9 cellular contexts compared by ENCODE assay signal in the genomic region with DNA sequence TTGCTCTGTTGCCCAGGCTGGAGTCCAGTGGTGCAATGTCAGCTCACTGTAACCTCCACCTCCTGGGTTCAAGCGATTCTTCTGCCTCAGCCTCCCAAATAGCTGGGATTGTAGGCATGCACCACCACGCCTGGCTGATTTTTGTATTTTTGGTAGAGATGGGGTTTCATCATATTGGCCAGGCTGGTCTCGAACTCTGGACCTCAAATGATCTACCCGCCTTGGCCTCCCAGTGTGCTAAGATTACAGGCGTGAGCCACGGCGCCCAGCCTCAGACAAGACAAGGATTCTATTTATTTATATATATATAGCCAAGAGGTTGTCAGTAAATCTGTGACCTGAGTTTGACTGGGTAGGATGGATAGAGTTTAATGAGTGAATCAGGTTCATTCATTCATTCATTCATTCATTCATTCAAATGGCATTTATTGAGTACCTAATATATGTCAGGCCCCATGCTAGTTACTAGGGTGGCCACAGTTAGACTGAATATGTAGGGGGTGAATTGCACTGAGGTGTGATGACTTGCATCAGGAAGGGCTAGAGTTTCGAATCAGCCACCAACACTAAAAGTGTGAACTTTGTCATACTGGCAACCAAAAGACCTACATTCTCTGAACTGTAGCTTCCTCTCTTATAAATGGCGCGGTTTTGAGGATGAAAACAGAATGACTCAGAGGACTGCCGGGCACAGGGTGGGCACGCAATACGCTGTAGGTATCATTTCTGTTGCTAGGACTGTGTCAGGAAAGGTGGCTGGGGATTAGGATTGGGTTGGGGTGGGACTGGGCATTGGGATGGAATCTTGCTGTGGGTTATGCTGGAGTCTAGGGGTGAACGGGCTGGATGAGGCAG. TPM values are rescaled to one million over a fixed set of nuclear protein-coding genes. Genes with fewer than 3 reads are reported as not detected.
DNase-seq lines count a peak whose midpoint lies in the region; ATAC-seq, FAIRE-seq and TF ChIP-seq lines count a peak whose summit lies in the region.
"Had no signal": no experiment of that assay in that cellular context is flagged by ENCODE, and none has a peak within 500 bp of the region (broad histone marks: within the 10 kb centered on the region; RNA-seq: fewer than 3 reads in every experiment).

No MANE protein-coding gene starts in this region.

- H3K4me3 ChIP-seq in effector memory CD4-positive, alpha-beta T cell (ENCODE audit: insufficient read depth, low read depth, low read length, poor library complexity, severe bottlenecking), result no peak overlapping the region

- ATAC-seq in GM19395 (IDR thresholded peaks at IDR 0.05; ENCODE audit: unreplicated experiment), result peak; percentile 74
- peak; percentile 53 for ATAC-seq in HG03575 (IDR thresholded peaks at IDR 0.05; ENCODE audit: extremely low read depth, insufficient number of reproducible peaks, low FRiP score, unreplicated experiment)
- no peak for ATAC-seq in HG02588 (IDR thresholded peaks at IDR 0.05; ENCODE audit: unreplicated experiment)

- H3K27ac ChIP-seq in effector memory CD4-positive, alpha-beta T cell (ENCODE audit: insufficient read depth, low read length, poor library complexity, severe bottlenecking), result peak overlapping the region; percentile 19

- peaks cover 17% of the 10 kb centered on the region for H3K4me1 ChIP-seq in effector memory CD4-positive, alpha-beta T cell (ENCODE audit: control insufficient read depth, insufficient read depth, low read length, poor library complexity, severe bottlenecking)

- peak; percentile 92 for FAIRE-seq in GM12891 (lab: Jason Lieb, UNC)

- H3K9me3 ChIP-seq in effector memory CD4-positive, alpha-beta T cell (ENCODE audit: control insufficient read depth, low read length), result no peaks in the 10 kb centered on the region

- H3K36me3 ChIP-seq in effector memory CD4-positive, alpha-beta T cell (ENCODE audit: control insufficient read depth, insufficient read depth, low read length), result no peaks in the 10 kb centered on the region

- DNase-seq in GM12891 (ENCODE audit: insufficient read length, low spot score), result peak; percentile 56
- peak in 1 of 3 donors; percentile 27 for DNase-seq in effector memory CD4-positive, alpha-beta T cell
- no peak for DNase-seq in EL
- no peak for DNase-seq in midbrain (lab: John Stamatoyannopoulos, UW)
- DNase-seq in cerebellar cortex (ENCODE audit: low spot score), result no peak
- DNase-seq: dermis blood vessel endothelial cell had no signal

- no peak for TF ChIP-seq POLR2A in GM12891 (IDR thresholded peaks at IDR 0.05; ENCODE audit: low read depth, low read length)

- H3K27me3 ChIP-seq in effector memory CD4-positive, alpha-beta T cell (replicated peaks; ENCODE audit: control insufficient read depth, insufficient read depth, low read length, poor library complexity, severe bottlenecking), result no peaks in the 10 kb centered on the region

TF ChIP-seq in GM12891, 5 proteins besides CTCF, POLR2A, EP300 and RAD21:
- no peak for TF ChIP-seq POU2F2 (IDR thresholded peaks at IDR 0.05; ENCODE audit: low read depth, low read length)
- no peak for TF ChIP-seq POLR2AphosphoS5 (IDR thresholded peaks at IDR 0.05; ENCODE audit: low read depth, low read length)
- peak; percentile 45; the same call in 1 of the 2 replicates for TF ChIP-seq SPI1 (IDR thresholded peaks at IDR 0.05; ENCODE audit: low read depth, low read length)
- no peak for TF ChIP-seq TAF1 (IDR thresholded peaks at IDR 0.05; ENCODE audit: low read depth, low read length)
- TF ChIP-seq PAX5 (IDR thresholded peaks at IDR 0.05; ENCODE audit: insufficient read depth, low read length, severe bottlenecking), result no peak

RNA-seq across cellular contexts. Expression of a gene that starts 37.8 kb away (rescaled TPM):
- polyA plus RNA-seq in GM12891 (2012; ENCODE audit: low read depth, missing spikeins), result 15.8 TPM

RNA-seq across cellular contexts. Expression of a gene that starts 39.4 kb away (rescaled TPM):
- 3.9 TPM for polyA plus RNA-seq in GM12891 (2012; ENCODE audit: low read depth, missing spikeins)
